20 cellular contexts compared by ENCODE assay signal in genomic region chr11:115885446-115885978, GRCh38.
A peak's percentile ranks its signal among the peaks of the same experiment; 100 is the strongest.
DNase-seq lines count a peak whose midpoint lies in the region; ATAC-seq, FAIRE-seq and TF ChIP-seq lines count a peak whose summit lies in the region.
"Had no signal": no experiment of that assay in that cellular context is flagged by ENCODE, and none has a peak within 500 bp of the region (broad histone marks: within the 10 kb centered on the region; RNA-seq: fewer than 3 reads in every experiment).

No MANE protein-coding gene starts in this region.

- in situ Hi-C loops in transverse colon (cut with MboI; ENCODE audit: low pct_ligation_motif_present in 1 of 4, low pct_unique_long_range_greater_than_20kb in 1 of 4, low sequenced_read_pairs in 3 of 4): no loop called here

- H2AFZ ChIP-seq in GM23338: no peak overlapping the region
- H2AFZ ChIP-seq: PC-9 had no signal

- WGBS in right cardiac atrium: 35% methylated on average over 5 of the region's 5 CpGs
- 63 to 66% methylated on average over 3 to 5 of the region's 5 CpGs for WGBS in transverse colon (ENCODE audit: low coverage in 1 of 2), 2 donors

- peaks cover 17% of the 10 kb centered on the region for H3K4me1 Mint-ChIP-seq in GM23338
- H3K4me1 Mint-ChIP-seq in neural crest cell: peaks cover 30% of the 10 kb centered on the region

- no peaks in the 10 kb centered on the region for H3K79me2 ChIP-seq in GM23338 (replicated peaks; ENCODE audit: insufficient read depth)

- peaks cover 5% of the 10 kb centered on the region; the same call in 1 of the 2 replicates for H3K36me3 ChIP-seq in GM23338 (ENCODE audit: insufficient read depth)
- no peaks in the 10 kb centered on the region for H3K36me3 ChIP-seq in transverse colon
- H3K36me3 ChIP-seq: BLaER1 treated with 17β-estradiol and CSF1 and Interleukin-3, amounts not matched to agents 10 nM and 100 nM had no signal

- no peaks in the 10 kb centered on the region for H4K20me1 ChIP-seq in GM23338 (replicated peaks; ENCODE audit: insufficient read depth)
- H4K20me1 ChIP-seq: BLaER1 treated with 17β-estradiol and CSF1 and Interleukin-3, amounts not matched to agents 10 nM and 100 nM had no signal

- H3K27me3 Mint-ChIP-seq in GM23338 (ENCODE audit: insufficient read depth, low read depth, poor library complexity) (peaks cover 7% of the 10 kb centered on the region), neural crest cell (ENCODE audit: low read depth) (no peaks in the 10 kb centered on the region)

- H3K27ac Mint-ChIP-seq in GM23338: no peak overlapping the region
- peak overlapping the region; percentile 91 for H3K27ac Mint-ChIP-seq in neural crest cell (ENCODE audit: unreplicated experiment)
- H3K27ac Mint-ChIP-seq: CD8-positive, alpha-beta T cell had no signal

- ATAC-seq in GM23338: peak; percentile 42
- peak; percentile 20 to 38 for ATAC-seq in right cardiac atrium
- ATAC-seq: CD8-positive, alpha-beta T cell; GM12878; HepG2 had no signal

- no peak for FAIRE-seq in H54 (lab: Jason Lieb, UNC)
- FAIRE-seq: GM12878, H1, HepG2 had no signal

- H3K4me1 ChIP-seq in GM23338 (ENCODE audit: insufficient read depth) (peaks cover 5% of the 10 kb centered on the region; the same call in 1 of the 2 replicates), right cardiac atrium (ENCODE audit: control insufficient read depth, insufficient read depth, low read length) (no peaks in the 10 kb centered on the region), transverse colon (peaks cover 0 to 8% (median 0%) of the 10 kb centered on the region in 4 donors)

- no peak overlapping the region for H3K4me2 ChIP-seq in GM23338
- H3K4me2 ChIP-seq: PC-9 had no signal

- TF ChIP-seq EP300 in transverse colon (IDR thresholded peaks at IDR 0.05; ENCODE audit: low read depth): no peak

- no peaks in the 10 kb centered on the region for H3K27me3 ChIP-seq in GM23338 (ENCODE audit: insufficient read depth)
- H3K27me3 ChIP-seq in right cardiac atrium (ENCODE audit: control insufficient read depth, insufficient read depth): no peaks in the 10 kb centered on the region
- H3K27me3 ChIP-seq in transverse colon: no peaks in the 10 kb centered on the region
- H3K27me3 ChIP-seq: BLaER1 treated with 17β-estradiol and CSF1 and Interleukin-3, amounts not matched to agents 10 nM and 100 nM had no signal

- H3F3A ChIP-seq in GM23338 (replicated peaks; ENCODE audit: low read depth): no peaks in the 10 kb centered on the region

- intact Hi-C loops in right cardiac atrium (cut with DNase I) (loop anchor here in 1 of 4 donors (10.0 kb wide), 1 partner anchor 59 kb away; no protein-coding TSS in a partner anchor), transverse colon (cut with DNase I; ENCODE audit: low total_unique reads) (no loop called here)

- H3K4me3 Mint-ChIP-seq in GM23338 (no peak overlapping the region), neural crest cell (peak overlapping the region; percentile 18)
- H3K4me3 Mint-ChIP-seq: CD8-positive, alpha-beta T cell had no signal

- TF ChIP-seq CTCF in GM23338 (conservative IDR thresholded peaks at IDR 0.05; ENCODE audit: low read depth in 2 of 2) (no peak), neural crest cell (conservative IDR thresholded peaks at IDR 0.05) (no peak), transverse colon (IDR thresholded peaks at IDR 0.05) (no peak)

- H3K27ac ChIP-seq in GM23338 (ENCODE audit: low read depth) (no peak overlapping the region; the same call in 1 of the 2 replicates), right cardiac atrium (ENCODE audit: low read length) (no peak overlapping the region), transverse colon (no peak overlapping the region)
- H3K27ac ChIP-seq: PC-9 had no signal

- DNase-seq in GM23338 (ENCODE audit: low spot score): no peak
- peak; percentile 12 for DNase-seq in M059J (ENCODE audit: low read depth)
- no peak for DNase-seq in right cardiac atrium
- DNase-seq in neural crest cell (ENCODE audit: low read depth, low spot score): no peak
- DNase-seq in DMS153 (lab: John Stamatoyannopoulos, UW): no peak
- no peak for DNase-seq in H54 (ENCODE audit: insufficient read length, low spot score)
- DNase-seq in transverse colon: no peak
- DNase-seq in activated CD4-positive, alpha-beta T cell treated with anti-CD3 and anti-CD28 coated beads, Interleukin-2, amount 50 U/mL, for 1 hour: no peak
- DNase-seq: Calu3; CD8-positive, alpha-beta T cell; DMS53; EL; KBM-7; NCI-H1105 treated with DMSO at 0.1 percent for 48 hours; NCI-H345; PC-9 had no signal

- H3K9me2 ChIP-seq in GM23338 (ENCODE audit: insufficient read depth): no peaks in the 10 kb centered on the region

- peaks cover 17% of the 10 kb centered on the region for H3K9me3 Mint-ChIP-seq in GM23338
- H3K9me3 Mint-ChIP-seq in neural crest cell: peaks cover 6% of the 10 kb centered on the region

- H3K9me3 ChIP-seq in right cardiac atrium (ENCODE audit: control insufficient read depth, low read length): no peaks in the 10 kb centered on the region
- peaks cover 0 to 6% of the 10 kb centered on the region in 2 donors for H3K9me3 ChIP-seq in transverse colon

- TF ChIP-seq POLR2A in H54 (IDR thresholded peaks at IDR 0.05; ENCODE audit: low read depth, low read length) (no peak), transverse colon (IDR thresholded peaks at IDR 0.05) (no peak)

- H3K4me3 ChIP-seq in GM23338: no peak overlapping the region
- H3K4me3 ChIP-seq in right cardiac atrium (ENCODE audit: low read length): no peak overlapping the region
- no peak overlapping the region for H3K4me3 ChIP-seq in transverse colon
- H3K4me3 ChIP-seq: BLaER1 treated with 17β-estradiol and CSF1 and Interleukin-3, amounts not matched to agents 10 nM and 100 nM; GM12878; PC-9 had no signal

- H3K36me3 Mint-ChIP-seq in GM23338 (ENCODE audit: low read depth): peaks cover 13% of the 10 kb centered on the region; the same call in 2 of the 3 replicates
- peaks cover 5% of the 10 kb centered on the region for H3K36me3 Mint-ChIP-seq in neural crest cell (ENCODE audit: low read depth)
- H3K36me3 Mint-ChIP-seq: CD8-positive, alpha-beta T cell had no signal

TF ChIP-seq in GM23338, 12 proteins besides CTCF, POLR2A, EP300 and RAD21 (continues in another document):
- no peak for TF ChIP-seq ETS1 (IDR thresholded peaks at IDR 0.05)
- TF ChIP-seq POLR2AphosphoS5 (IDR thresholded peaks at IDR 0.05; ENCODE audit: low read depth): no peak
- no peak for TF ChIP-seq EZH2 (IDR thresholded peaks at IDR 0.05; ENCODE audit: low read depth, unreplicated experiment)
- TF ChIP-seq CREB1 (CRISPR knock-in tag; IDR thresholded peaks at IDR 0.05; ENCODE audit: low read depth): no peak
- TF ChIP-seq REST (IDR thresholded peaks at IDR 0.05; ENCODE audit: unreplicated experiment): no peak
- TF ChIP-seq ZNF331 (CRISPR knock-in tag; IDR thresholded peaks at IDR 0.05; ENCODE audit: low read depth): no peak
- TF ChIP-seq STAT1 (IDR thresholded peaks at IDR 0.05; ENCODE audit: unreplicated experiment): no peak
- TF ChIP-seq NANOG (IDR thresholded peaks at IDR 0.05; ENCODE audit: borderline replicate concordance): no peak
